ENCODE assay signal across 8 cellular contexts in genomic region chr2:73176881-73177644, GRCh38. TPM values are rescaled to one million over a fixed set of nuclear protein-coding genes. Genes with fewer than 3 reads are reported as not detected.
A peak's percentile ranks its signal among the peaks of the same experiment; 100 is the strongest.
DNase-seq lines count a peak whose midpoint lies in the region; ATAC-seq and TF ChIP-seq lines count a peak whose summit lies in the region.

No MANE protein-coding gene starts in this region.

- no peaks in the 10 kb centered on the region for H3F3A ChIP-seq in PC-3 (ENCODE audit: low read length, unreplicated experiment)

- H3K79me2 ChIP-seq in PC-3 (ENCODE audit: low read length), result no peaks in the 10 kb centered on the region

- H3K9me3 ChIP-seq in PC-3 (ENCODE audit: low read length), result no peaks in the 10 kb centered on the region

- H3K9me2 ChIP-seq in PC-3 (replicated peaks; ENCODE audit: low read length), result no peaks in the 10 kb centered on the region

- no TSS peak for BruUV-seq in PC-3 (replicated peaks; lab: Mats Ljungman, UMichigan)

- no peaks in the 10 kb centered on the region for H4K20me1 ChIP-seq in PC-3 (ENCODE audit: low read length)

- H3K4me3 ChIP-seq in PC-3 (ENCODE audit: low read length), result peak overlapping the region; percentile 75

- peak overlapping the region; percentile 97 for H2AFZ ChIP-seq in PC-3 (ENCODE audit: low read length)

- H3K4me1 ChIP-seq in PC-3 (ENCODE audit: insufficient read depth, low read length), result peaks cover 22% of the 10 kb centered on the region

- POLR2A ChIA-PET in PC-3 (lab: Charles Lee; ENCODE audit: unreplicated experiment), result interaction anchor here (0.6 kb wide), 2 partner anchors 183 to 207 kb away, joined by 3 to 5 read pairs; no protein-coding TSS in a partner anchor

- CTCF ChIA-PET in PC-3 (lab: Charles Lee), result interaction anchor here (0.5 to 1.8 kb wide), 10 partner anchors 35 to 785 kb away, joined by 3 to 16 read pairs (median 6); partner anchors contain the start of genes CCT7 and PRADC1

- H3K4me3 Mint-ChIP-seq in IgD-negative memory B cell, result peak overlapping the region; percentile 68 to 97 (median 88)
- peak overlapping the region; percentile 78 to 95 (median 94) for H3K4me3 Mint-ChIP-seq in naive B cell

- H3K27me3 Mint-ChIP-seq in IgD-negative memory B cell (peaks cover 26% of the 10 kb centered on the region), naive B cell (peaks cover 50 to 86% (median 63%) of the 10 kb centered on the region in 3 donors)

- peak; percentile 78 for ATAC-seq in GM21619 (IDR thresholded peaks at IDR 0.05; ENCODE audit: unreplicated experiment)
- peak; percentile 82 for ATAC-seq in PC-3
- peak; percentile 80 to 84 for ATAC-seq in naive B cell (ENCODE audit: low read depth in 2 of 2)

- peak; percentile 91 for DNase-seq in DMS53 (lab: John Stamatoyannopoulos, UW)
- DNase-seq in PC-3, result peak; percentile 85
- DNase-seq in activated T-cell treated with anti-CD3 and anti-CD28 coated beads, Interleukin-2, amount 50 U/mL, for 48 hours, result peak; percentile 93 to 94
- DNase-seq in fibroblast of gingiva (ENCODE audit: low read depth), result peak; percentile 76
- peak; percentile 84 for DNase-seq in naive B cell
- peak; percentile 71 to 77 for DNase-seq in stimulated activated CD8-positive, alpha-beta memory T cell treated with anti-CD3 and anti-CD28 coated beads, Interleukin-7, amount 100 ng/mL, for 48 hours (ENCODE audit: extremely low read depth in 1 of 2, low read depth in 1 of 2)

- peak overlapping the region; percentile 97 for H3K4me2 ChIP-seq in PC-3 (ENCODE audit: low read length)

- H3K27me3 ChIP-seq in PC-3 (ENCODE audit: low read length), result peaks cover 27% of the 10 kb centered on the region

- H3K4me1 Mint-ChIP-seq in IgD-negative memory B cell, result peaks cover 7 to 9% (median 8%) of the 10 kb centered on the region in 3 donors
- peaks cover 13 to 26% (median 19%) of the 10 kb centered on the region in 3 donors for H3K4me1 Mint-ChIP-seq in naive B cell

- H3K36me3 ChIP-seq in PC-3 (ENCODE audit: low read depth, low read length), result no peaks in the 10 kb centered on the region

- H3K27ac Mint-ChIP-seq in IgD-negative memory B cell (peak overlapping the region in 2 of 3 donors; percentile 74 to 77), naive B cell (peak overlapping the region in 4 of 6 donors; percentile 50 to 90 (median 84))

- peaks cover 0 to 2% (median 0%) of the 10 kb centered on the region in 3 donors for H3K9me3 Mint-ChIP-seq in IgD-negative memory B cell
- no peaks in the 10 kb centered on the region for H3K9me3 Mint-ChIP-seq in naive B cell

- peak; percentile 98 for TF ChIP-seq CTCF in PC-3 (conservative IDR thresholded peaks at IDR 0.05; ENCODE audit: low read depth, low read length)

- H3K27ac ChIP-seq in PC-3 (ENCODE audit: low read length), result no peak overlapping the region

- intact Hi-C loops in PC-3 (cut with micrococcal nuclease), result loop anchor here (1.0 to 5.0 kb wide), 6 partner anchors 35 to 285 kb away; partner anchors contain the start of gene SFXN5

- H3K36me3 Mint-ChIP-seq in IgD-negative memory B cell, result no peaks in the 10 kb centered on the region
- H3K36me3 Mint-ChIP-seq in naive B cell, result no peaks in the 10 kb centered on the region

- peak overlapping the region; percentile 48; the same call in 1 of the 2 replicates for H3K9ac ChIP-seq in PC-3 (ENCODE audit: low read length)

RNA-seq across cellular contexts. Expression of gene NOTO, which starts 25.3 kb away (rescaled TPM):
- polyA plus RNA-seq in IgD-negative memory B cell (not detected), naive B cell (ENCODE audit: low read depth in 6 of 6) (not detected)
- total RNA-seq in PC-3 (2014; rRNA removed), result 0.07 TPM in 1 of 2 replicates, not detected in the other

RNA-seq across cellular contexts. Expression of gene SMYD5, which starts 37.0 kb away (rescaled TPM):
- polyA plus RNA-seq in IgD-negative memory B cell (27.4 TPM), naive B cell (ENCODE audit: low read depth in 6 of 6) (10 to 100 TPM in 5 of 6 donors, 1 to 10 TPM in 1; 4.9 to 29.2 (median 20.9) TPM)
- total RNA-seq in PC-3 (2014; rRNA removed), result 47.1 and 49.4 TPM in 2 replicates

RNA-seq across cellular contexts. Expression of gene PRADC1, which starts 56.0 kb away (rescaled TPM):
- polyA plus RNA-seq in IgD-negative memory B cell (12.4 TPM), naive B cell (ENCODE audit: low read depth in 6 of 6) (10 to 100 TPM in 5 of 6 donors, 1 to 10 TPM in 1; 9.5 to 19.1 (median 10.6) TPM)
- total RNA-seq in PC-3 (2014; rRNA removed), result 62.5 and 65.7 TPM in 2 replicates

RNA-seq across cellular contexts. Expression of gene CCT7, which starts 57.0 kb away (rescaled TPM):
- polyA plus RNA-seq in IgD-negative memory B cell (242 TPM), naive B cell (ENCODE audit: low read depth in 6 of 6) (100 to 1,000 TPM; 224 to 376 (median 265) TPM)
- 517 and 538 TPM in 2 replicates for total RNA-seq in PC-3 (2014; rRNA removed)
